ENCODE assay signal across 12 cellular contexts in genomic region chr17:63819585-63820537, GRCh38. TPM values are rescaled to one million over a fixed set of nuclear protein-coding genes. Genes with fewer than 3 reads are reported as not detected.
DNase-seq lines count a peak whose midpoint lies in the region; ATAC-seq, FAIRE-seq and TF ChIP-seq lines count a peak whose summit lies in the region.
"Had no signal": no experiment of that assay in that cellular context is flagged by ENCODE, and none has a peak within 500 bp of the region (broad histone marks: within the 10 kb centered on the region; RNA-seq: fewer than 3 reads in every experiment).

No MANE protein-coding gene starts in this region.

- no peaks in the 10 kb centered on the region for H3K9me2 ChIP-seq in HCT116 (ENCODE audit: insufficient read depth)

- peaks cover 73% of the 10 kb centered on the region for H3K36me3 Mint-ChIP-seq in T-cell
- peaks cover 96% of the 10 kb centered on the region for H3K36me3 Mint-ChIP-seq in effector memory CD8-positive, alpha-beta T cell (ENCODE audit: insufficient read depth)

- intact Hi-C loops in HCT116 (cut with micrococcal nuclease) (no loop called here), pancreas (cut with DNase I) (no loop called here)

- TF ChIP-seq POLR2A in HCT116 (IDR thresholded peaks at IDR 0.05; ENCODE audit: borderline replicate concordance, extremely low read depth, insufficient read depth, insufficient read length), result no peak

- H3K27ac ChIP-seq in HCT116 (ENCODE audit: low read depth, low read length) (no peak overlapping the region; the same call in 1 of the 2 replicates), pancreas (peak overlapping the region; percentile 2 to 63 (median 46))
- H3K27ac ChIP-seq: ascending aorta, SK-N-MC had no signal

- no peaks in the 10 kb centered on the region for H3K27me3 ChIP-seq in HCT116 (ENCODE audit: insufficient read depth, low read length)
- H3K27me3 ChIP-seq in pancreas, result no peaks in the 10 kb centered on the region
- H3K27me3 ChIP-seq: ascending aorta had no signal

- ATAC-seq in HCT116 (0 out of 2 replicates have a peak, but pooled peaks have one; percentile 4), T-cell (replicated peaks in 1 of 4) (peak in 3 of 4 experiments; percentile 32 to 55 (median 55)), pancreas (peak; percentile 5 to 40 (median 24)), HG02840 (IDR thresholded peaks at IDR 0.05; ENCODE audit: low FRiP score, unreplicated experiment) (no peak)
- peak; percentile 27 for ATAC-seq in effector memory CD8-positive, alpha-beta T cell (replicated peaks)

- H2AFZ ChIP-seq in HCT116 (ENCODE audit: low read depth, low read length, poor library complexity, severe bottlenecking), result no peak overlapping the region

- H3K4me1 ChIP-seq in HCT116 (ENCODE audit: control insufficient read depth in 1 of 2, insufficient read depth in 2 of 2, low read length in 2 of 2), result no peaks in the 10 kb centered on the region
- H3K4me1 ChIP-seq in pancreas, result peaks cover 0 to 7% (median 0%) of the 10 kb centered on the region in 3 donors
- H3K4me1 ChIP-seq: ascending aorta had no signal

- no peak for FAIRE-seq in pancreas (lab: Jason Lieb, UNC)

- RAD21 ChIA-PET in HCT116 (lab: Charles Lee; ENCODE audit: low non-redundant PET in 1 of 2, low total read pairs in 2 of 2, uncharacterized antibody in 2 of 2, unreplicated experiment in 2 of 2), result no interaction called here

- DNase-seq in HCT116 (ENCODE audit: low read depth, low spot score), result no peak
- DNase-seq in T-cell, result no peak
- DNase-seq in effector memory CD8-positive, alpha-beta T cell, result no peak
- DNase-seq in pancreas, result no peak
- DNase-seq in D341Med (ENCODE audit: low spot score), result no peak
- no peak for DNase-seq in NCI-H1092 (lab: John Stamatoyannopoulos, UW)
- DNase-seq: activated CD4-positive, alpha-beta T cell treated with anti-CD3 and anti-CD28 coated beads, Interleukin-2, amount 50 U/mL, for 48 hours; NCI-H1048; NCI-H524 had no signal

- H3K27me3 Mint-ChIP-seq in T-cell, result no peaks in the 10 kb centered on the region
- no peaks in the 10 kb centered on the region for H3K27me3 Mint-ChIP-seq in effector memory CD8-positive, alpha-beta T cell

- TF ChIP-seq CTCF in HCT116 (IDR thresholded peaks at IDR 0.05 in 2 of 3, conservative IDR thresholded peaks at IDR 0.05 in 1 of 3; ENCODE audit: borderline replicate concordance in 1 of 3, insufficient read depth in 1 of 3, low read depth in 2 of 3, low read length in 2 of 3), result no peak
- no peak for TF ChIP-seq CTCF in pancreas (IDR thresholded peaks at IDR 0.05)

- H3K9ac ChIP-seq in HCT116 (ENCODE audit: low read length), result no peak overlapping the region

- POLR2A ChIA-PET in HCT116 (lab: Charles Lee), result no interaction called here
- POLR2A ChIA-PET in T-cell (lab: Charles Lee), result interaction anchor here in 1 of 2 donors (0.6 kb wide), 1 partner anchor 23 kb away, joined by 6 read pairs; no protein-coding TSS in a partner anchor

- peak overlapping the region in 2 of 3 donors; percentile 17 to 43 for H3K4me3 Mint-ChIP-seq in T-cell
- H3K4me3 Mint-ChIP-seq in effector memory CD8-positive, alpha-beta T cell, result peak overlapping the region in 1 of 2 donors; percentile 36

- H3K36me3 ChIP-seq in HCT116 (ENCODE audit: control insufficient read depth in 1 of 2, insufficient read depth in 2 of 2, low read length in 2 of 2) (peaks cover 93 to 96% of the 10 kb centered on the region in 2 experiments), pancreas (peaks cover 0 to 93% (median 46%) of the 10 kb centered on the region in 3 donors)

- no peaks in the 10 kb centered on the region for H3K9me3 ChIP-seq in HCT116 (ENCODE audit: control insufficient read depth in 1 of 2, insufficient read depth in 1 of 2, low read depth in 1 of 2, low read length in 2 of 2)
- no peaks in the 10 kb centered on the region for H3K9me3 ChIP-seq in pancreas
- H3K9me3 ChIP-seq: ascending aorta had no signal

- 63 to 69% methylated on average over 21 of the region's 21 CpGs for WGBS in pancreas, 2 donors

- H3K9me3 Mint-ChIP-seq in T-cell, result no peaks in the 10 kb centered on the region
- no peaks in the 10 kb centered on the region for H3K9me3 Mint-ChIP-seq in effector memory CD8-positive, alpha-beta T cell

- H3K4me3 ChIP-seq in HCT116 (replicated peaks in 1 of 2; ENCODE audit: low read depth in 1 of 2, low read length in 2 of 2) (no peak overlapping the region), pancreas (no peak overlapping the region)
- H3K4me3 ChIP-seq: ascending aorta, SK-N-MC had no signal

- H3K79me2 ChIP-seq in HCT116 (ENCODE audit: insufficient read depth, low read length), result peaks cover 77% of the 10 kb centered on the region

- H3K4me1 Mint-ChIP-seq in T-cell, result peaks cover 19 to 43% (median 24%) of the 10 kb centered on the region in 3 donors
- H3K4me1 Mint-ChIP-seq in effector memory CD8-positive, alpha-beta T cell (ENCODE audit: low read depth in 2 of 2), result peaks cover 8 to 26% of the 10 kb centered on the region in 2 donors

- BruUV-seq in HCT116 (replicated peaks; lab: Mats Ljungman, UMichigan), result TSS peak; percentile 33

- CTCF ChIA-PET in HCT116 (lab: Charles Lee), result no interaction called here
- CTCF ChIA-PET in T-cell (lab: Charles Lee), result no interaction called here

- H3K27ac Mint-ChIP-seq in T-cell, result peak overlapping the region; percentile 81 to 85
- peak overlapping the region; percentile 42 to 51 for H3K27ac Mint-ChIP-seq in effector memory CD8-positive, alpha-beta T cell

- no peak for TF ChIP-seq RAD21 in HCT116 (IDR thresholded peaks at IDR 0.05; ENCODE audit: low read depth)

- H3K4me2 ChIP-seq in HCT116 (ENCODE audit: low read length), result no peak overlapping the region

- peaks cover 8% of the 10 kb centered on the region; the same call in 1 of the 2 replicates for H4K20me1 ChIP-seq in HCT116 (ENCODE audit: insufficient read depth)

TF ChIP-seq in HCT116, 20 proteins besides CTCF, POLR2A, EP300 and RAD21 (continues in another document):
- no peak for TF ChIP-seq JUND (IDR thresholded peaks at IDR 0.05)
- TF ChIP-seq SRF (IDR thresholded peaks at IDR 0.05; ENCODE audit: low read depth), result no peak
- no peak for TF ChIP-seq CEBPB (IDR thresholded peaks at IDR 0.05; ENCODE audit: low read depth)
- no peak for TF ChIP-seq ZBTB33 (IDR thresholded peaks at IDR 0.05; ENCODE audit: extremely low read depth, insufficient replicate concordance, low read length)
- no peak for TF ChIP-seq REST (IDR thresholded peaks at IDR 0.05; ENCODE audit: low read depth)

RNA-seq across cellular contexts. Expression of gene PSMC5, which starts 7.4 kb away (rescaled TPM):
- total RNA-seq in HCT116 (2021; ENCODE audit: unreplicated experiment) (193 TPM), T-cell (100 to 1,000 TPM in 3 of 5 donors, 10 to 100 TPM in 2; 83.9 to 114 (median 107) TPM), pancreas (10 to 100 TPM; 36.5 to 61.1 (median 53.0) TPM)
- 205 and 235 TPM in 2 replicates for polyA plus RNA-seq in HCT116 (2012)
- 100 to 1,000 TPM; 109 to 154 TPM for polyA plus RNA-seq in pancreas

RNA-seq across cellular contexts. Expression of gene FTSJ3, which starts 7.6 kb away (rescaled TPM):
- total RNA-seq in HCT116 (2021; ENCODE audit: unreplicated experiment), result 70.9 TPM
- polyA plus RNA-seq in HCT116 (2012), result 35.8 and 40.6 TPM in 2 replicates
- total RNA-seq in T-cell, result 10 to 100 TPM; 39.4 to 64.9 (median 53.3) TPM
- total RNA-seq in pancreas, result 10 to 100 TPM in 5 of 6 donors, 1 to 10 TPM in 1; 8.6 to 23.0 (median 12.8) TPM
- polyA plus RNA-seq in pancreas, result 10 to 100 TPM; 20.4 to 24.0 TPM

RNA-seq across cellular contexts. Expression of gene SMARCD2, which starts 22.6 kb away (rescaled TPM):
- total RNA-seq in HCT116 (2021; ENCODE audit: unreplicated experiment) (168 TPM), T-cell (100 to 1,000 TPM in 4 of 5 donors, 10 to 100 TPM in 1; 94.9 to 129 (median 121) TPM), pancreas (10 to 100 TPM; 37.6 to 57.3 (median 47.2) TPM)
- polyA plus RNA-seq in HCT116 (2012), result 169 and 186 TPM in 2 replicates
- polyA plus RNA-seq in pancreas, result 10 to 100 TPM; 38.8 to 51.2 TPM

RNA-seq across cellular contexts. Expression of gene DDX42, which starts 45.9 kb away (rescaled TPM):
- total RNA-seq in HCT116 (2021; ENCODE audit: unreplicated experiment) (174 TPM), T-cell (100 to 1,000 TPM; 110 to 141 (median 123) TPM), pancreas (10 to 100 TPM; 52.6 to 90.4 (median 68.1) TPM)
- polyA plus RNA-seq in HCT116 (2012), result 87.7 and 103 TPM in 2 replicates
- 10 to 100 TPM; 81.5 to 84.0 TPM for polyA plus RNA-seq in pancreas

RNA-seq across cellular contexts. Expression of gene CCDC47, which starts 46.5 kb away (rescaled TPM):
- total RNA-seq in HCT116 (2021; ENCODE audit: unreplicated experiment) (117 TPM), T-cell (10 to 100 TPM; 25.4 to 37.0 (median 33.0) TPM), pancreas (10 to 100 TPM; 33.2 to 60.3 (median 51.5) TPM)
- 92.3 and 108 TPM in 2 replicates for polyA plus RNA-seq in HCT116 (2012)
- polyA plus RNA-seq in pancreas, result 10 to 100 TPM; 10.8 to 31.4 TPM
